Comparison of ENCODE assay signal across 8 cellular contexts in the genomic region with DNA sequence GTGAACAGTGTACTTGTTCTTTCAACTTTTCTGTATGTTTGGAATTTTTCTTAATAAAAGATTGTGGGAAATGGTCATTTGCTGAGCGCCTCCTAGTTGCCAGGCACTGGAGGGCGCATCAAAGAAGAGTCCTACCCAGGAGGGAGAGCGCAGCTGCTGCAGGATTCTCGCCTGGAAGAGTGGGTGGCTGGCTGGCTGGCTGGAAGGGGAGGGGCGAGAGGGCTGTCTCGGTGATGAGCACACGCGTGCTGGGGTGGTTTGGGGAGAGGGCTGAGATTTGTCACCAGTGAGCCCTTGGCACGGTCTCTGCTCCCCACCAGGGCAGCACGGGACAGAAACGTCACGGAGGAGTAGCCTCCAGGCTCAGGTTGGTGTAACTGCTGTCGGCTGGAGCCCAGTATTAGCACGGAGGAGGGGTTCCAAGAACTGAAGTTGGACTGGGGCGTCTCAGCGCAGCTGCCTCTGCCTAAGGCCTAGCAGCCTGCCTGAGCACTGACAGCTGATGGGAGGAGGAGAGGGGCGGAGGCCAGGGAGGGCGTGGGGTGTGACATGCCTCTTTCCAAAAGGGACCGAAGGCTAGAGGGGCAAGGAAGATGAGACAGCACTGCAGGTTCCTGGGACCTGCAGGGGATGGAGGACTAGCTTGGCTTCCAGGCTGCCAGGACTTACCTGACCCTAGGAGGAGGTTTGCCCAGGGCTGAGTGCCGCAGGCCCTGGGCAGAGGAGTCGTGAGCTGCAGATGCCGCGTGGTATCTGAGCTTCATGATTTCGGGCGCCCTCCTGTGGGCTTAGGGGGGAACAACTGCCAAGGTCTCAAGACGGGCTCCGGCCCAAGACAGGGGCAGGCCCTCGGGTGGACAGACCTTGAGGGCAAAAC. TPM values are rescaled to one million over a fixed set of nuclear protein-coding genes. Genes with fewer than 3 reads are reported as not detected.
DNase-seq lines count a peak whose midpoint lies in the region; ATAC-seq, FAIRE-seq and TF ChIP-seq lines count a peak whose summit lies in the region.

No MANE protein-coding gene starts in this region.

- TF ChIP-seq CTCF in activated B cell treated with CpG ODN at 0.5 μM for 24 hours (IDR thresholded peaks at IDR 0.05): no peak
- TF ChIP-seq CTCF in kidney (IDR thresholded peaks at IDR 0.05; ENCODE audit: borderline replicate concordance, extremely low read depth, insufficient read depth): peak; percentile 88

- H3K4me3 ChIP-seq in kidney (ENCODE audit: low read length in 2 of 2): peak overlapping the region in 1 of 2 donors; percentile 11

- H3K36me3 Mint-ChIP-seq in activated B cell treated with CpG ODN at 0.5 μM for 24 hours (ENCODE audit: low read depth): no peaks in the 10 kb centered on the region

- H3K27me3 Mint-ChIP-seq in activated B cell treated with CpG ODN at 0.5 μM for 24 hours: peaks cover 57% of the 10 kb centered on the region

- in situ Hi-C loops in ACHN (cut with HindIII; ENCODE audit: low pct_ligation_motif_present, low pct_unique_long_range_greater_than_20kb, low sequenced_read_pairs): no loop called here

- no peaks in the 10 kb centered on the region for H3K36me3 ChIP-seq in kidney (ENCODE audit: control insufficient read depth in 1 of 2, insufficient read depth in 2 of 2, low read length in 2 of 2)

- intact Hi-C loops in activated B cell treated with CpG ODN at 0.5 μM for 24 hours (cut with micrococcal nuclease): loop anchor here (1.0 to 5.0 kb wide), 6 partner anchors 36 to 402 kb away; partner anchors contain the start of gene ZFP1
- intact Hi-C loops in kidney (cut with DNase I): loop anchor here (5.0 kb wide), 1 partner anchor 114 kb away; the partner anchor contains the start of gene ZNRF1

- peak overlapping the region; percentile 54 for H3K4me3 Mint-ChIP-seq in activated B cell treated with CpG ODN at 0.5 μM for 24 hours

- H3K9me3 Mint-ChIP-seq in activated B cell treated with CpG ODN at 0.5 μM for 24 hours: no peaks in the 10 kb centered on the region

- peak; percentile 84 for ATAC-seq in GM18867 (IDR thresholded peaks at IDR 0.05; ENCODE audit: unreplicated experiment)
- peak; percentile 62 for ATAC-seq in HG03103 (IDR thresholded peaks at IDR 0.05; ENCODE audit: low read depth, unreplicated experiment)
- peak; percentile 90 for ATAC-seq in activated B cell treated with CpG ODN at 0.5 μM for 24 hours (ENCODE audit: low read depth)

- H3K27ac ChIP-seq in caudate nucleus (ENCODE audit: low read depth, low read length): peak overlapping the region; percentile 93
- peak overlapping the region; percentile 86 to 93 for H3K27ac ChIP-seq in kidney (ENCODE audit: low read depth in 2 of 2, low read length in 2 of 2)

- H3K9ac ChIP-seq in kidney (ENCODE audit: low read length in 2 of 2): peak overlapping the region; percentile 27 to 43

- no peaks in the 10 kb centered on the region for H3K9me3 ChIP-seq in kidney (ENCODE audit: control insufficient read depth in 1 of 2, low read length in 2 of 2)

- peak overlapping the region; percentile 30 for H3K27ac Mint-ChIP-seq in activated B cell treated with CpG ODN at 0.5 μM for 24 hours

- no peak for FAIRE-seq in kidney (lab: Jason Lieb, UNC)

- DNase-seq in ACHN (peak; percentile 95), NCI-H2196 treated with DMSO at 0.1 percent for 48 hours (lab: John Stamatoyannopoulos, UW; ENCODE audit: unreplicated experiment) (peak; percentile 31), activated B cell treated with CpG ODN at 0.5 μM for 24 hours (peak; percentile 73), caudate nucleus (lab: John Stamatoyannopoulos, UW) (peak in 60 of 61 donors; percentile 44 to 93 (median 82)), kidney (peak; percentile 94)
- peak; percentile 61 to 66 for DNase-seq in stimulated activated CD4-positive, alpha-beta T cell treated with anti-CD3 and anti-CD28 coated beads, Interleukin-15, amount 100 ng/mL, for 1 hour (ENCODE audit: low read depth in 1 of 2, low spot score in 1 of 2)

- H3K4me1 ChIP-seq in kidney (ENCODE audit: control insufficient read depth in 1 of 2, insufficient read depth in 1 of 2, low read depth in 1 of 2, low read length in 2 of 2): peaks cover 34 to 40% of the 10 kb centered on the region in 2 donors

- CTCF ChIA-PET in activated B cell treated with CpG ODN at 0.5 μM for 24 hours (lab: Charles Lee): interaction anchor here (0.6 to 4.9 kb wide), 23 partner anchors 8 to 537 kb away, joined by 3 to 81 read pairs (median 4); partner anchors contain the start of genes WDR59 and ZNRF1

- POLR2A ChIA-PET in activated B cell treated with CpG ODN at 0.5 μM for 24 hours (lab: Charles Lee): interaction anchor here (0.6 to 4.2 kb wide), 5 partner anchors 30 to 126 kb away, joined by 3 to 25 read pairs (median 5); partner anchors contain the start of genes WDR59 and ZNRF1

- peaks cover 41% of the 10 kb centered on the region for H3K4me1 Mint-ChIP-seq in activated B cell treated with CpG ODN at 0.5 μM for 24 hours

RNA-seq across cellular contexts. Expression of gene LDHD, which starts 5.7 kb away (rescaled TPM):
- total RNA-seq in activated B cell treated with CpG ODN at 0.5 μM for 24 hours: not detected in 2 replicates
- total RNA-seq in kidney: 14.7 TPM
- 73.3 TPM for polyA plus RNA-seq in kidney (ENCODE audit: insufficient read depth, low read depth, low replicate concordance)

RNA-seq across cellular contexts. Expression of gene ZFP1, which starts 37.4 kb away (rescaled TPM):
- total RNA-seq in activated B cell treated with CpG ODN at 0.5 μM for 24 hours (15.4 and 18.5 TPM in 2 replicates), kidney (9.2 TPM)
- 4.6 TPM for polyA plus RNA-seq in kidney (ENCODE audit: insufficient read depth, low read depth, low replicate concordance)

Comparison
In these comparisons a context has a peak if more than half of its experiments do, and no peak if none do; other contexts are left out.
1. DNase-seq: peak in every context shown above with its lines; median percentile 95 in ACHN; 94 in kidney; 82 in caudate nucleus; 73 in activated B cell treated with CpG ODN at 0.5 μM for 24 hours; 64 in stimulated activated CD4-positive, alpha-beta T cell treated with anti-CD3 and anti-CD28 coated beads, Interleukin-15, amount 100 ng/mL, for 1 hour; 31 in NCI-H2196 treated with DMSO at 0.1 percent for 48 hours.
2. RNA of gene LDHD, which starts 5.7 kb away (total RNA-seq): 14.7 TPM in kidney (single experiment); not detected in activated B cell treated with CpG ODN at 0.5 μM for 24 hours; every median in the first group is over 10 times any median in the second.
3. Peak in every context shown above with its lines, with median percentiles within 50 percentile points of each other: ATAC-seq.